ENCODE assay signal across 12 cellular contexts in the genomic region with DNA sequence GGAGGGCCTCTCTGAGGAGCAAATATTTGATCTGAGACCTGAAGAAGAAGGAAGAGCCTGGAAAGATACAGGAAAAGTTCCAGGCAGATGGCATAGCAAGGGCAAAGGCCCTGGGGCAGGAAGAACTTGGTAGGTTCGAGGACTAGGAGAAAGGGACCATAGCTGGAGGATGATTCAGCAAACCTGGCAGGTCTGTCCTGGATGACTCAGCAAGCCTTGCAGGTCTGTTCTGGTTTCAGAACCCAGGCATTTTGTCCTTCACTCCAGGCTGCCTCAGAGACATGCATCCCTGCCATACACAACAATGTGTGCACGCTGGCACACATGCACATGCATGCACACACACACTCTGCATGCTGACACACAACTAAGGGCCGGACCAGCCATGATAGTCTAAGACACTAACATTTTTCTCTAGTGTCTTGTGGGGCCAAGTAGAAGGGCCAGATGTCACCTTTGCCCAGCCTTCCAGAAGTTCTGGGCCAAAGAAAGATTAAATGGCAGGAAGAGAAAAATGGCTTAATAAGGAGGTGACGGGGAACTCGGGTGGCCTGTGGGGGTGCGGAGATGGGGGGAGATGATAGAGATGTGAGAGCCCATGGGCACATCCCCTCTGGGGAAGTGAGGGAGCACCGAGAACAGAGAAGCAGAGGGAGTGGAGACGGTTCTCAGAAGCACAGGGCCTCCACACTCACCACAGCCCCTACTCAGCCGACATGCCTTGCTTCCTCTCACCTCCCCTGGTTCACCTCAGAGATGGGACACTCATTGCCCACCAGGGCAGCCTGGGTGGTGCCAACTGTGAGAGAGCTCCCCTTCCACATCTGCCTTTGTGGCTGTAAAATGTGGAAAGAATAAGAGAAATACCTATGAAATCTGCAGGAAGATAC. TPM values are rescaled to one million over a fixed set of nuclear protein-coding genes. Genes with fewer than 3 reads are reported as not detected.
DNase-seq lines count a peak whose midpoint lies in the region; ATAC-seq and TF ChIP-seq lines count a peak whose summit lies in the region.
"Had no signal": no experiment of that assay in that cellular context is flagged by ENCODE, and none has a peak within 500 bp of the region (broad histone marks: within the 10 kb centered on the region; RNA-seq: fewer than 3 reads in every experiment).

No MANE protein-coding gene starts in this region.

- H3K36me3 ChIP-seq in left lung (no peaks in the 10 kb centered on the region), BE2C (no peaks in the 10 kb centered on the region)

- H3K9me3 ChIP-seq in left lung (no peaks in the 10 kb centered on the region), BE2C (no peaks in the 10 kb centered on the region)

- DNase-seq in stimulated activated CD4-positive, alpha-beta T cell treated with anti-CD3 and anti-CD28 coated beads, Interleukin-1b, Interleukin-23, amount 100 ng/mL, for 48 hours, result peak; percentile 33
- DNase-seq in stimulated activated CD4-positive, alpha-beta T cell treated with anti-CD3 and anti-CD28 coated beads, Interleukin-2, amount 100 ng/mL, for 24 hours, result no peak
- DNase-seq in RWPE1 (ENCODE audit: low spot score) (peak; percentile 68), epithelial cell of prostate (ENCODE audit: low read depth, low spot score) (no peak), left lung (no peak), NCI-H1694 (lab: John Stamatoyannopoulos, UW) (no peak), ureter (ENCODE audit: low spot score) (no peak), BE2C (no peak)
- DNase-seq: activated CD8-positive, alpha-beta memory T cell treated with anti-CD3 and anti-CD28 coated beads, Interleukin-2, amount 50 U/mL, for 48 hours; NCI-H2029 treated with DMSO at 0.1 percent for 48 hours; SIG-M5 had no signal

- TF ChIP-seq CTCF in RWPE1 (conservative IDR thresholded peaks at IDR 0.05; ENCODE audit: low read depth), result no peak
- no peak for TF ChIP-seq CTCF in left lung (IDR thresholded peaks at IDR 0.05)
- no peak for TF ChIP-seq CTCF in BE2C (IDR thresholded peaks at IDR 0.05; ENCODE audit: low read depth, low read length)

- H3K4me1 ChIP-seq in left lung (peaks cover 0 to 31% of the 10 kb centered on the region in 2 donors), BE2C (peaks cover 3% of the 10 kb centered on the region; the same call in 1 of the 2 replicates)

- H3K27me3 ChIP-seq in left lung, result no peaks in the 10 kb centered on the region
- H3K27me3 ChIP-seq in BE2C, result no peaks in the 10 kb centered on the region

- no peak for ATAC-seq in left lung
- ATAC-seq: right cardiac atrium had no signal

- CTCF ChIA-PET in RWPE1 (lab: Yijun Ruan, JAX), result interaction anchor here (0.6 to 0.7 kb wide), 2 partner anchors 15 to 51 kb away, joined by 3 to 4 read pairs; a partner anchor contains a TSS

- no peak overlapping the region for H3K4me3 ChIP-seq in left lung
- no peak overlapping the region for H3K4me3 ChIP-seq in BE2C (ENCODE audit: low read depth, low read length)

- POLR2A ChIA-PET in RWPE1 (lab: Yijun Ruan, JAX; ENCODE audit: low non-redundant PET), result interaction anchor here (0.7 kb wide), 2 partner anchors 16 to 68 kb away, joined by 8 to 12 read pairs; a partner anchor contains a TSS

- H3K27ac ChIP-seq in RWPE1 (peak overlapping the region; percentile 90), epithelial cell of prostate (peak overlapping the region; percentile 100), left lung (no peak overlapping the region)

- intact Hi-C loops in left lung (cut with DNase I), result no loop called here

RNA-seq across cellular contexts. Expression of a gene that starts 15.4 kb away (rescaled TPM):
- total RNA-seq in left lung (10 to 100 TPM; 19.0 to 28.4 TPM), ureter (28.1 TPM)
- polyA plus RNA-seq in BE2C (2012; ENCODE audit: insufficient read depth, insufficient read length, low read depth), result 157 TPM

RNA-seq across cellular contexts. Expression of a gene that starts 18.2 kb away (rescaled TPM):
- total RNA-seq in left lung (10 to 100 TPM; 34.4 to 38.8 TPM), ureter (31.4 TPM)
- polyA plus RNA-seq in BE2C (2012; ENCODE audit: insufficient read depth, insufficient read length, low read depth), result 55.0 TPM

RNA-seq across cellular contexts. Expression of a gene that starts 39.8 kb away (rescaled TPM):
- 10 to 100 TPM; 14.0 to 18.7 TPM for total RNA-seq in left lung
- 7.4 TPM for total RNA-seq in ureter
- 27.4 TPM for polyA plus RNA-seq in BE2C (2012; ENCODE audit: insufficient read depth, insufficient read length, low read depth)

RNA-seq across cellular contexts. Expression of a gene that starts 42.9 kb away (rescaled TPM):
- total RNA-seq in left lung (10 to 100 TPM; 97.9 to 99.8 TPM), ureter (133 TPM)
- polyA plus RNA-seq in BE2C (2012; ENCODE audit: insufficient read depth, insufficient read length, low read depth), result 91.3 TPM

Comparison
In these comparisons a context has a peak if more than half of its experiments do, and no peak if none do; other contexts are left out.
1. DNase-seq: peak in stimulated activated CD4-positive, alpha-beta T cell treated with anti-CD3 and anti-CD28 coated beads, Interleukin-1b, Interleukin-23, amount 100 ng/mL, for 48 hours (single experiment) and RWPE1 (single experiment); none in stimulated activated CD4-positive, alpha-beta T cell treated with anti-CD3 and anti-CD28 coated beads, Interleukin-2, amount 100 ng/mL, for 24 hours (0 of 2), epithelial cell of prostate (single experiment), left lung (0 of 2), NCI-H1694 (single experiment), ureter (single experiment) and BE2C (single experiment).
2. H3K27ac ChIP-seq: peak in RWPE1 (single experiment) and epithelial cell of prostate (single experiment); none in left lung (0 of 2).